Comparison of ENCODE assay signal across 8 cellular contexts in genomic region chr10:91219371-91220193, GRCh38. TPM values are rescaled to one million over a fixed set of nuclear protein-coding genes. Genes with fewer than 3 reads are reported as not detected.
DNase-seq lines count a peak whose midpoint lies in the region; ATAC-seq, FAIRE-seq and TF ChIP-seq lines count a peak whose summit lies in the region.

No MANE protein-coding gene starts in this region.

- CTCF ChIA-PET in WTC11 (lab: Charles Lee) = interaction anchor here (1.0 to 1.8 kb wide), 2 partner anchors 29 to 79 kb away, joined by 3 to 4 read pairs; no protein-coding TSS in a partner anchor

- no peak overlapping the region for H2AFZ ChIP-seq in H9 (ENCODE audit: low read length)

- H4K91ac ChIP-seq in H9 (ENCODE audit: insufficient read length, low read depth, low read length) = no peak overlapping the region

- no peak overlapping the region for H3K27ac ChIP-seq in H9 (ENCODE audit: insufficient read length, low read depth, low read length)
- H3K27ac ChIP-seq in small intestine (ENCODE audit: low read depth in 1 of 2, low read length in 1 of 2) = peak overlapping the region; percentile 71 to 94

- no peaks in the 10 kb centered on the region for H3K9me3 ChIP-seq in H9 (ENCODE audit: control insufficient read depth, low read depth, low read length)
- no peaks in the 10 kb centered on the region for H3K9me3 ChIP-seq in small intestine (ENCODE audit: control insufficient read depth, low read depth)

- no peak overlapping the region for H2BK12ac ChIP-seq in H9 (ENCODE audit: insufficient read length, low read depth, low read length)

- peak overlapping the region; percentile 65 to 85 for H3K4me3 Mint-ChIP-seq in H9
- H3K4me3 Mint-ChIP-seq in WTC11 = peak overlapping the region; percentile 76
- H3K4me3 Mint-ChIP-seq in glutamatergic neuron (ENCODE audit: unreplicated experiment) = peak overlapping the region; percentile 91

- H3K9me3 Mint-ChIP-seq in H9 = no peaks in the 10 kb centered on the region
- H3K9me3 Mint-ChIP-seq in WTC11 = no peaks in the 10 kb centered on the region
- H3K9me3 Mint-ChIP-seq in glutamatergic neuron (ENCODE audit: unreplicated experiment) = no peaks in the 10 kb centered on the region

- H3K14ac ChIP-seq in H9 (ENCODE audit: insufficient read depth, low read length) = no peak overlapping the region

- TF ChIP-seq CTCF in H9 (conservative IDR thresholded peaks at IDR 0.05) (no peak), WTC11 (IDR thresholded peaks at IDR 0.05) (no peak), glutamatergic neuron (IDR thresholded peaks at IDR 0.05; ENCODE audit: partially characterized antibody, unreplicated experiment) (no peak)

- DNase-seq in H9 (no peak), WTC11 (ENCODE audit: low spot score) (no peak), glutamatergic neuron (no peak), small intestine (no peak), globus pallidus (ENCODE audit: low spot score) (no peak), NCI-H345 treated with DMSO at 0.1 percent for 48 hours (lab: John Stamatoyannopoulos, UW; ENCODE audit: unreplicated experiment) (no peak)
- no peak for DNase-seq in activated CD8-positive, alpha-beta memory T cell treated with anti-CD3 and anti-CD28 coated beads, Interleukin-2, amount 50 U/mL, for 48 hours

- H2BK15ac ChIP-seq in H9 (ENCODE audit: low read depth, low read length) = no peak overlapping the region

- H3K27me3 ChIP-seq in H9 (ENCODE audit: insufficient read depth, low read length) = peaks cover 13% of the 10 kb centered on the region; the same call in 1 of the 2 replicates
- no peaks in the 10 kb centered on the region for H3K27me3 ChIP-seq in small intestine (ENCODE audit: control insufficient read depth in 2 of 2, insufficient read depth in 2 of 2, low read length in 2 of 2)

- H2BK120ac ChIP-seq in H9 (ENCODE audit: low read depth, low read length, poor library complexity, severe bottlenecking) = no peak overlapping the region

- no peak overlapping the region for H3K23ac ChIP-seq in H9 (ENCODE audit: insufficient read length, low read depth, low read length)

- H3K56ac ChIP-seq in H9 (ENCODE audit: insufficient read length, low read depth, low read length) = no peak overlapping the region

- H3K36me3 Mint-ChIP-seq in H9 (ENCODE audit: insufficient read depth in 1 of 3, low read depth in 3 of 3) = no peaks in the 10 kb centered on the region
- no peaks in the 10 kb centered on the region for H3K36me3 Mint-ChIP-seq in WTC11
- H3K36me3 Mint-ChIP-seq in glutamatergic neuron (ENCODE audit: unreplicated experiment) = no peaks in the 10 kb centered on the region

- peaks cover 4% of the 10 kb centered on the region for H3K23me2 ChIP-seq in H9 (ENCODE audit: insufficient read length, low read depth, low read length, poor library complexity, severe bottlenecking)

- no peak overlapping the region for H3K9ac ChIP-seq in H9 (ENCODE audit: extremely low read depth, insufficient read length, low read length)

- peaks cover 10 to 13% of the 10 kb centered on the region in 2 experiments for H3K4me1 Mint-ChIP-seq in H9
- peaks cover 11% of the 10 kb centered on the region for H3K4me1 Mint-ChIP-seq in WTC11
- H3K4me1 Mint-ChIP-seq in glutamatergic neuron (ENCODE audit: low read depth, unreplicated experiment) = no peaks in the 10 kb centered on the region

- no peak overlapping the region for H3K18ac ChIP-seq in H9 (ENCODE audit: insufficient read length, low read depth, low read length)

- H3K36me3 ChIP-seq in small intestine (ENCODE audit: control insufficient read depth in 2 of 2, insufficient read depth in 2 of 2, low read length in 2 of 2) = no peaks in the 10 kb centered on the region

- no peak overlapping the region for H4K5ac ChIP-seq in H9 (ENCODE audit: insufficient read length, low read depth, low read length)

- H3K27me3 Mint-ChIP-seq in H9 (ENCODE audit: low read depth) (peaks cover 63% of the 10 kb centered on the region), WTC11 (ENCODE audit: low read depth) (peaks cover 70% of the 10 kb centered on the region), glutamatergic neuron (ENCODE audit: unreplicated experiment) (peaks cover 6% of the 10 kb centered on the region)

- H2BK5ac ChIP-seq in H9 (ENCODE audit: insufficient read length, low read length) = no peak overlapping the region

- H3K4me3 ChIP-seq in small intestine (ENCODE audit: low read depth in 1 of 2, low read length in 2 of 2) = peak overlapping the region; percentile 12 to 74

- no CpG with 5 or more reads among the region's 8 CpGs for WGBS in H9 (ENCODE audit: extremely low coverage, insufficient read length, low lambda C conversion rate)
- 11 to 25% (median 23%) methylated on average over 8 of the region's 8 CpGs for WGBS in small intestine, 3 donors

- no peak overlapping the region for H3K4ac ChIP-seq in H9 (ENCODE audit: low read depth, low read length)

- POLR2A ChIA-PET in WTC11 (lab: Charles Lee) = no interaction called here

- ATAC-seq in WTC11 (no peak), HG03439 (IDR thresholded peaks at IDR 0.05; ENCODE audit: unreplicated experiment) (no peak)

- H4K20me1 ChIP-seq in H9 (ENCODE audit: control insufficient read depth, insufficient read depth, insufficient read length) = no peaks in the 10 kb centered on the region

- H3K4me2 ChIP-seq in H9 (ENCODE audit: insufficient read depth, insufficient read length, low read length) = peak overlapping the region; percentile 60

- no peak overlapping the region for H3T11ph ChIP-seq in H9 (ENCODE audit: low read length)

- no peak for FAIRE-seq in small intestine (lab: Jason Lieb, UNC)

- no peak overlapping the region for H3K27ac Mint-ChIP-seq in H9
- no peak overlapping the region for H3K27ac Mint-ChIP-seq in WTC11
- no peak overlapping the region for H3K27ac Mint-ChIP-seq in glutamatergic neuron (ENCODE audit: unreplicated experiment)

- H3K79me2 ChIP-seq in H9 (ENCODE audit: insufficient read depth, low read length) = no peaks in the 10 kb centered on the region

- no peaks in the 10 kb centered on the region for H3K79me1 ChIP-seq in H9 (ENCODE audit: insufficient read depth, low read depth, low read length, poor library complexity, severe bottlenecking)

- no peak overlapping the region for H2BK20ac ChIP-seq in H9 (ENCODE audit: low read depth, low read length, poor library complexity, severe bottlenecking)

- H4K8ac ChIP-seq in H9 (replicated peaks; ENCODE audit: insufficient read length, low read depth, low read length) = no peak overlapping the region

- no peak overlapping the region for H2AK5ac ChIP-seq in H9 (ENCODE audit: insufficient read length, low read length)

- no peaks in the 10 kb centered on the region for H3K4me1 ChIP-seq in H9 (ENCODE audit: insufficient read depth, low read length)
- peaks cover 7 to 9% of the 10 kb centered on the region in 2 donors for H3K4me1 ChIP-seq in small intestine (ENCODE audit: control insufficient read depth in 2 of 2, insufficient read depth in 1 of 2, low read depth in 1 of 2, low read length in 1 of 2)

TF ChIP-seq in WTC11, 78 proteins besides CTCF, POLR2A, EP300 and RAD21:
- TF ChIP-seq RELA (CRISPR knock-in tag; IDR thresholded peaks at IDR 0.05; ENCODE audit: borderline replicate concordance) (no peak), CDX4 (CRISPR knock-in tag; IDR thresholded peaks at IDR 0.05; ENCODE audit: borderline replicate concordance) (no peak), ZNF425 (CRISPR knock-in tag; conservative IDR thresholded peaks at IDR 0.05) (no peak)

RNA-seq across cellular contexts. Expression of gene PCGF5, which starts 0.9 kb away (rescaled TPM):
- total RNA-seq in H9 (2021) (6.9 and 8.2 TPM in 2 replicates), WTC11 (2021) (5.1 to 5.7 TPM (median 5.2 TPM) in 3 replicates), glutamatergic neuron (ENCODE audit: unreplicated experiment) (3.0 TPM)
- polyA plus RNA-seq in small intestine = 10 to 100 TPM; 34.7 to 60.2 (median 43.5) TPM
